ENCODE assay signal across 22 cellular contexts in genomic region chr3:70959506-70959905, GRCh38.
DNase-seq lines count a peak whose midpoint lies in the region; ATAC-seq and TF ChIP-seq lines count a peak whose summit lies in the region.
"Had no signal": no experiment of that assay in that cellular context is flagged by ENCODE, and none has a peak within 500 bp of the region (broad histone marks: within the 10 kb centered on the region; RNA-seq: fewer than 3 reads in every experiment).

No MANE protein-coding gene starts in this region.

- H4K20me1 ChIP-seq in SK-N-SH (ENCODE audit: insufficient read depth), result no peaks in the 10 kb centered on the region

- no peaks in the 10 kb centered on the region for H3K9me3 ChIP-seq in CD4-positive, CD25-positive, alpha-beta regulatory T cell (ENCODE audit: control insufficient read depth in 2 of 2, low read length in 2 of 2)
- H3K9me3 ChIP-seq in SK-N-SH, result no peaks in the 10 kb centered on the region
- H3K9me3 ChIP-seq: BE2C had no signal

- POLR2A ChIA-PET in activated CD8-positive, alpha-beta T cell treated with anti-CD3 and anti-CD28 coated beads for 36 hours (lab: Charles Lee), result no interaction called here
- POLR2A ChIA-PET in activated CD8-positive, alpha-beta T cell treated with anti-CD3 and anti-CD28 coated beads, Interleukin-2, amount 10 ng/mL, durations not matched to agents 7 days and 5 days (lab: Charles Lee), result no interaction called here
- POLR2A ChIA-PET in WTC11 (lab: Charles Lee) (no interaction called here), SK-N-SH (lab: Yijun Ruan, JAX) (no interaction called here)

- no peak for TF ChIP-seq RAD21 in SK-N-SH (IDR thresholded peaks at IDR 0.05; ENCODE audit: low read length)

- no peak overlapping the region for H3K4me2 ChIP-seq in SK-N-SH

- H3K9me3 Mint-ChIP-seq in activated CD8-positive, alpha-beta T cell treated with anti-CD3 and anti-CD28 coated beads for 36 hours, result no peaks in the 10 kb centered on the region
- no peaks in the 10 kb centered on the region for H3K9me3 Mint-ChIP-seq in activated CD8-positive, alpha-beta T cell treated with anti-CD3 and anti-CD28 coated beads, Interleukin-2, amount 10 ng/mL, durations not matched to agents 7 days and 5 days (ENCODE audit: insufficient read depth)
- H3K9me3 Mint-ChIP-seq in CD4-positive, CD25-positive, alpha-beta regulatory T cell, result no peaks in the 10 kb centered on the region
- H3K9me3 Mint-ChIP-seq in WTC11 (no peaks in the 10 kb centered on the region), naive B cell (no peaks in the 10 kb centered on the region)
- H3K9me3 Mint-ChIP-seq: CD8-positive, alpha-beta T cell; GM23338 had no signal

- no peak overlapping the region for H2AFZ ChIP-seq in SK-N-SH (ENCODE audit: low read depth)
- H2AFZ ChIP-seq: GM23338 had no signal

- H3K27ac ChIP-seq in CD4-positive, CD25-positive, alpha-beta regulatory T cell (ENCODE audit: insufficient read depth, low read length, poor library complexity, severe bottlenecking), result no peak overlapping the region
- no peak overlapping the region for H3K27ac ChIP-seq in SK-N-SH (ENCODE audit: low read depth in 2 of 2, low read length in 1 of 2)

- intact Hi-C loops in activated CD8-positive, alpha-beta T cell treated with anti-CD3 and anti-CD28 coated beads for 36 hours (cut with micrococcal nuclease), result no loop called here
- intact Hi-C loops in posterior vena cava (cut with DNase I), result no loop called here

- DNase-seq in activated CD8-positive, alpha-beta T cell treated with anti-CD3 and anti-CD28 coated beads for 36 hours, result no peak
- DNase-seq in activated CD8-positive, alpha-beta T cell treated with anti-CD3 and anti-CD28 coated beads, Interleukin-2, amount 10 ng/mL, durations not matched to agents 7 days and 5 days, result no peak
- no peak for DNase-seq in CD4-positive, CD25-positive, alpha-beta regulatory T cell
- DNase-seq in WTC11 (ENCODE audit: low spot score) (no peak), naive B cell (no peak), posterior vena cava (ENCODE audit: low spot score) (no peak), SK-N-SH (no peak)
- DNase-seq: BE2C; Calu3; CD8-positive, alpha-beta T cell; EL; HCEC 1CT; MM.1S; NCI-H1092; NCI-H146; NCI-H510A; NCI-H748 treated with DMSO at 0.1 percent for 48 hours; NK-92 treated with Interleukin-12 subunit alpha and Interleukin-12 subunit beta, amount 100 ng/mL, for 24 hours; SHP77 had no signal

- 92% methylated on average over 6 of the region's 7 CpGs for WGBS in SK-N-SH (ENCODE audit: low lambda C conversion rate)

- peaks cover 72% of the 10 kb centered on the region for H3K36me3 ChIP-seq in CD4-positive, CD25-positive, alpha-beta regulatory T cell (ENCODE audit: control insufficient read depth, insufficient read depth, low read length)
- H3K36me3 ChIP-seq in SK-N-SH (replicated peaks in 1 of 2; ENCODE audit: control insufficient read depth in 1 of 2, insufficient read depth in 2 of 2, low read length in 1 of 2), result peaks cover 42 to 76% of the 10 kb centered on the region in 2 experiments
- H3K36me3 ChIP-seq: BE2C had no signal

- no peaks in the 10 kb centered on the region for H3K27me3 Mint-ChIP-seq in activated CD8-positive, alpha-beta T cell treated with anti-CD3 and anti-CD28 coated beads for 36 hours
- no peaks in the 10 kb centered on the region for H3K27me3 Mint-ChIP-seq in activated CD8-positive, alpha-beta T cell treated with anti-CD3 and anti-CD28 coated beads, Interleukin-2, amount 10 ng/mL, durations not matched to agents 7 days and 5 days (ENCODE audit: low read depth)
- no peaks in the 10 kb centered on the region for H3K27me3 Mint-ChIP-seq in CD4-positive, CD25-positive, alpha-beta regulatory T cell
- H3K27me3 Mint-ChIP-seq in WTC11 (ENCODE audit: low read depth) (no peaks in the 10 kb centered on the region), naive B cell (no peaks in the 10 kb centered on the region)

- H3K4me3 Mint-ChIP-seq in activated CD8-positive, alpha-beta T cell treated with anti-CD3 and anti-CD28 coated beads for 36 hours, result no peak overlapping the region
- no peak overlapping the region for H3K4me3 Mint-ChIP-seq in activated CD8-positive, alpha-beta T cell treated with anti-CD3 and anti-CD28 coated beads, Interleukin-2, amount 10 ng/mL, durations not matched to agents 7 days and 5 days
- H3K4me3 Mint-ChIP-seq in CD4-positive, CD25-positive, alpha-beta regulatory T cell, result peak overlapping the region in 3 of 4 donors; percentile 4 to 52 (median 8)
- H3K4me3 Mint-ChIP-seq in WTC11 (no peak overlapping the region), naive B cell (no peak overlapping the region)
- H3K4me3 Mint-ChIP-seq: CD8-positive, alpha-beta T cell; GM23338 had no signal

- peaks cover 75% of the 10 kb centered on the region for H3K36me3 Mint-ChIP-seq in activated CD8-positive, alpha-beta T cell treated with anti-CD3 and anti-CD28 coated beads for 36 hours (ENCODE audit: low read depth)
- H3K36me3 Mint-ChIP-seq in activated CD8-positive, alpha-beta T cell treated with anti-CD3 and anti-CD28 coated beads, Interleukin-2, amount 10 ng/mL, durations not matched to agents 7 days and 5 days (ENCODE audit: low read depth), result peaks cover 73% of the 10 kb centered on the region
- H3K36me3 Mint-ChIP-seq in CD4-positive, CD25-positive, alpha-beta regulatory T cell, result peaks cover 55% of the 10 kb centered on the region
- peaks cover 7% of the 10 kb centered on the region for H3K36me3 Mint-ChIP-seq in WTC11
- peaks cover 40 to 52% of the 10 kb centered on the region in 2 donors for H3K36me3 Mint-ChIP-seq in naive B cell

- H3K27me3 ChIP-seq in CD4-positive, CD25-positive, alpha-beta regulatory T cell (ENCODE audit: control insufficient read depth, insufficient read depth, low read length), result no peaks in the 10 kb centered on the region
- H3K27me3 ChIP-seq in SK-N-SH (ENCODE audit: insufficient read depth), result no peaks in the 10 kb centered on the region
- H3K27me3 ChIP-seq: BE2C had no signal

- CTCF ChIA-PET in activated CD8-positive, alpha-beta T cell treated with anti-CD3 and anti-CD28 coated beads for 36 hours (lab: Charles Lee), result no interaction called here
- CTCF ChIA-PET in activated CD8-positive, alpha-beta T cell treated with anti-CD3 and anti-CD28 coated beads, Interleukin-2, amount 10 ng/mL, durations not matched to agents 7 days and 5 days (lab: Charles Lee), result no interaction called here
- CTCF ChIA-PET in WTC11 (lab: Charles Lee), result no interaction called here
- CTCF ChIA-PET in SK-N-SH (lab: Yijun Ruan, JAX), result no interaction called here

- H3K9ac ChIP-seq in SK-N-SH, result no peak overlapping the region

- ATAC-seq in activated CD8-positive, alpha-beta T cell treated with anti-CD3 and anti-CD28 coated beads for 36 hours, result peak; percentile 34
- no peak for ATAC-seq in activated CD8-positive, alpha-beta T cell treated with anti-CD3 and anti-CD28 coated beads, Interleukin-2, amount 10 ng/mL, durations not matched to agents 7 days and 5 days
- ATAC-seq in CD4-positive, CD25-positive, alpha-beta regulatory T cell (ENCODE audit: low read depth in 2 of 2), result no peak
- no peak for ATAC-seq in WTC11
- no peak for ATAC-seq in naive B cell (ENCODE audit: low read depth in 2 of 2)
- ATAC-seq in GM19455 (IDR thresholded peaks at IDR 0.05; ENCODE audit: unreplicated experiment), result no peak
- ATAC-seq: CD8-positive, alpha-beta T cell; GM12878 had no signal

- no peak for TF ChIP-seq EP300 in SK-N-SH (IDR thresholded peaks at IDR 0.05; ENCODE audit: borderline replicate concordance in 1 of 2, low read depth in 1 of 2, low read length in 1 of 2)

- H3K4me1 Mint-ChIP-seq in activated CD8-positive, alpha-beta T cell treated with anti-CD3 and anti-CD28 coated beads for 36 hours (ENCODE audit: low read depth), result peaks cover 23% of the 10 kb centered on the region
- no peaks in the 10 kb centered on the region for H3K4me1 Mint-ChIP-seq in activated CD8-positive, alpha-beta T cell treated with anti-CD3 and anti-CD28 coated beads, Interleukin-2, amount 10 ng/mL, durations not matched to agents 7 days and 5 days (ENCODE audit: low read depth)
- H3K4me1 Mint-ChIP-seq in CD4-positive, CD25-positive, alpha-beta regulatory T cell, result peaks cover 6 to 18% (median 13%) of the 10 kb centered on the region in 4 donors
- H3K4me1 Mint-ChIP-seq in WTC11 (peaks cover 50% of the 10 kb centered on the region), naive B cell (no peaks in the 10 kb centered on the region)

- no peak overlapping the region for H3K4me3 ChIP-seq in CD4-positive, CD25-positive, alpha-beta regulatory T cell (ENCODE audit: low read depth, low read length)
- no peak overlapping the region for H3K4me3 ChIP-seq in SK-N-SH (ENCODE audit: low read depth in 2 of 2, low read length in 1 of 2)
- H3K4me3 ChIP-seq: GM12878, GM23338 had no signal

- no peaks in the 10 kb centered on the region for H3K4me1 ChIP-seq in CD4-positive, CD25-positive, alpha-beta regulatory T cell (ENCODE audit: control insufficient read depth, insufficient read depth, low read length, poor library complexity, severe bottlenecking)
- peaks cover 9 to 15% of the 10 kb centered on the region in 2 experiments for H3K4me1 ChIP-seq in SK-N-SH (ENCODE audit: control insufficient read depth in 1 of 2, insufficient read depth in 2 of 2, low read depth in 1 of 2, low read length in 1 of 2)
- H3K4me1 ChIP-seq: BE2C had no signal

- H3F3A ChIP-seq in SK-N-SH (replicated peaks; ENCODE audit: insufficient read depth), result peaks cover 30% of the 10 kb centered on the region

- H3K9me2 ChIP-seq in SK-N-SH, result no peaks in the 10 kb centered on the region

- H3K79me2 ChIP-seq in SK-N-SH (ENCODE audit: insufficient read depth), result peaks cover 22% of the 10 kb centered on the region; the same call in 1 of the 2 replicates

- no peak for TF ChIP-seq CTCF in activated CD8-positive, alpha-beta T cell treated with anti-CD3 and anti-CD28 coated beads for 36 hours (IDR thresholded peaks at IDR 0.05)
- no peak for TF ChIP-seq CTCF in WTC11 (IDR thresholded peaks at IDR 0.05)
- TF ChIP-seq CTCF in SK-N-SH (IDR thresholded peaks at IDR 0.05), result no peak

- peak overlapping the region; percentile 39 for H3K27ac Mint-ChIP-seq in activated CD8-positive, alpha-beta T cell treated with anti-CD3 and anti-CD28 coated beads for 36 hours
- H3K27ac Mint-ChIP-seq in activated CD8-positive, alpha-beta T cell treated with anti-CD3 and anti-CD28 coated beads, Interleukin-2, amount 10 ng/mL, durations not matched to agents 7 days and 5 days, result no peak overlapping the region
- H3K27ac Mint-ChIP-seq in CD4-positive, CD25-positive, alpha-beta regulatory T cell, result peak overlapping the region in 2 of 3 donors; percentile 42 to 54
- H3K27ac Mint-ChIP-seq in WTC11 (peak overlapping the region; percentile 65; the same call in 1 of the 2 replicates), naive B cell (peak overlapping the region in 4 of 6 donors; percentile 41 to 78 (median 54))
- H3K27ac Mint-ChIP-seq: CD8-positive, alpha-beta T cell had no signal

TF ChIP-seq in WTC11, 78 proteins besides CTCF, POLR2A, EP300 and RAD21 (continues in another document):
- TF ChIP-seq MAX (CRISPR knock-in tag; IDR thresholded peaks at IDR 0.05), result no peak

TF ChIP-seq in SK-N-SH, 30 proteins besides CTCF, POLR2A, EP300 and RAD21 (continues in another document):
- no peak for TF ChIP-seq MXI1 (IDR thresholded peaks at IDR 0.05; ENCODE audit: low read depth, low read length)

Comparison
In these comparisons a context has a peak if more than half of its experiments do, and no peak if none do; other contexts are left out.
1. H3K4me3 Mint-ChIP-seq: peak in CD4-positive, CD25-positive, alpha-beta regulatory T cell (3 of 4); none in activated CD8-positive, alpha-beta T cell treated with anti-CD3 and anti-CD28 coated beads for 36 hours (single experiment), activated CD8-positive, alpha-beta T cell treated with anti-CD3 and anti-CD28 coated beads, Interleukin-2, amount 10 ng/mL, durations not matched to agents 7 days and 5 days (single experiment), WTC11 (single experiment) and naive B cell (0 of 8).